1 cellular context compared by ENCODE assay signal in genomic region chr15:64813075-64813474, GRCh38.
TF ChIP-seq lines count a peak whose summit lies in the region.

No MANE protein-coding gene starts in this region.

TF ChIP-seq in GM23338, 12 proteins besides CTCF, POLR2A, EP300 and RAD21 (continued from another document):
- TF ChIP-seq NANOG (IDR thresholded peaks at IDR 0.05; ENCODE audit: borderline replicate concordance) (no peak), CREB1 (CRISPR knock-in tag; IDR thresholded peaks at IDR 0.05; ENCODE audit: low read depth) (no peak), ZNF331 (CRISPR knock-in tag; IDR thresholded peaks at IDR 0.05; ENCODE audit: low read depth) (no peak), EZH2phosphoT487 (IDR thresholded peaks at IDR 0.05; ENCODE audit: unreplicated experiment) (no peak), ETS1 (IDR thresholded peaks at IDR 0.05) (no peak), ZNF114 (CRISPR knock-in tag; IDR thresholded peaks at IDR 0.05) (no peak), STAT1 (IDR thresholded peaks at IDR 0.05; ENCODE audit: unreplicated experiment) (no peak), ZNF462 (CRISPR knock-in tag; IDR thresholded peaks at IDR 0.05) (no peak)
